Comparison of ENCODE assay signal across 2 cellular contexts in genomic region chr5:168653611-168654010, GRCh38.
TF ChIP-seq lines count a peak whose summit lies in the region.

No MANE protein-coding gene starts in this region.

TF ChIP-seq in SK-N-SH, 30 proteins besides CTCF, POLR2A, EP300 and RAD21 (continued from another document):
- no peak for TF ChIP-seq REST (IDR thresholded peaks at IDR 0.05; ENCODE audit: low read depth, low read length)
- TF ChIP-seq MXI1 (IDR thresholded peaks at IDR 0.05; ENCODE audit: low read depth, low read length): no peak
- no peak for TF ChIP-seq TAF1 (IDR thresholded peaks at IDR 0.05; ENCODE audit: borderline replicate concordance, low read depth, low read length)
- TF ChIP-seq PBX3 (IDR thresholded peaks at IDR 0.05): no peak
- no peak for TF ChIP-seq SIN3A (IDR thresholded peaks at IDR 0.05; ENCODE audit: borderline replicate concordance, low read depth, low read length)

TF ChIP-seq in SK-N-SH treated with all-trans-retinoic acid at 6 μM for 48 hours, 23 proteins besides CTCF, POLR2A, EP300 and RAD21 (continued from another document):
- TF ChIP-seq CREB5 (CRISPR knock-in tag; IDR thresholded peaks at IDR 0.05; ENCODE audit: low read depth) (no peak), ARNTL (CRISPR knock-in tag; IDR thresholded peaks at IDR 0.05; ENCODE audit: borderline replicate concordance, low read depth) (no peak), GLIS3 (CRISPR knock-in tag; IDR thresholded peaks at IDR 0.05) (no peak), ZFP30 (CRISPR knock-in tag; IDR thresholded peaks at IDR 0.05) (no peak), CSDC2 (CRISPR knock-in tag; IDR thresholded peaks at IDR 0.05) (no peak), RARB (CRISPR knock-in tag; IDR thresholded peaks at IDR 0.05) (no peak), ZC3H10 (CRISPR knock-in tag; IDR thresholded peaks at IDR 0.05) (no peak), OSR1 (CRISPR knock-in tag; IDR thresholded peaks at IDR 0.05) (no peak), PATZ1 (CRISPR knock-in tag; IDR thresholded peaks at IDR 0.05; ENCODE audit: borderline replicate concordance) (no peak), TSHZ2 (CRISPR knock-in tag; IDR thresholded peaks at IDR 0.05) (no peak), ISL1 (CRISPR knock-in tag; IDR thresholded peaks at IDR 0.05) (no peak), ZNF70 (CRISPR knock-in tag; IDR thresholded peaks at IDR 0.05) (no peak), ZNF565 (CRISPR knock-in tag; conservative IDR thresholded peaks at IDR 0.05; ENCODE audit: low read depth) (no peak), ZNF8 (CRISPR knock-in tag; IDR thresholded peaks at IDR 0.05) (no peak), BACH2 (CRISPR knock-in tag; IDR thresholded peaks at IDR 0.05; ENCODE audit: borderline replicate concordance) (no peak), PPARA (CRISPR knock-in tag; IDR thresholded peaks at IDR 0.05; ENCODE audit: borderline replicate concordance) (no peak)
